In the genomic region with DNA sequence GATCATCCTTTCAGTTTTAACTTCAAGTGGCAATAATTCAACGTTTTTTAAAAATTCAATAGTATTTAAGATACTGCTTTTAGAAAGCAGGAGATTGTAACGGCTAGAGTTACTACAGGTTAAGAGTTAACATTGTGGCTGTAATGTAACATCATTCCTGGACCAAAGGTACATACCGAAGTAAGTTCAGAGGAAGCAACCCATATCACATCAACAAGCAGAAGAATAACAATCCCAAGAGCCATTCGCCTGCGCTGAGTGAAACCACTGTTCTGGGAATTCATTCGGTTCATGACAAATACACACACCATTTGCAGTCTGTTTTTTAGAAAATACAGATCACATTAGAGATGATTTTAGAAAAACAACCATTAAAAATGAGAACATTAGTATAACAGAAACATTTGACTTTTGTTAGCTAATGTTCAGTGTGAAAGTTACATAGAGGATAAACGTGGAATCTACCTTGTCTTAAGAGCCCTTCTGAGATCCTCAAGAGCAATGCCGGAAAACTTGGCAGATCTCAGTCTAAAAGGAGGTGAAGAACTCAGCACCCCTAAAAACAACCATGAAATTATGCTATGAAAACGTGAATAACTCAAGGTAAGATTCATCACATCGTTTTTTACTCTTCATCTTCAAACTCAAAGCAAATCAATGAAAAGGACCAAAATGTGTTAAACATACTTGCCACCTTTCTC, we compare ENCODE assay signal across 8 cellular contexts. TPM values are rescaled to one million over a fixed set of nuclear protein-coding genes. Genes with fewer than 3 reads are reported as not detected.
DNase-seq lines count a peak whose midpoint lies in the region; ATAC-seq, FAIRE-seq and TF ChIP-seq lines count a peak whose summit lies in the region.

No MANE protein-coding gene starts in this region.

- H2AK9ac ChIP-seq in IMR-90 (replicated peaks; ENCODE audit: low read depth, low read length, poor library complexity) = no peak overlapping the region

- WGBS in IMR-90 (ENCODE audit: extremely low coverage in 2 of 2, insufficient read length in 1 of 2), 2 experiments = no CpG with 5 or more reads among the region's 10 CpGs

- intact Hi-C loops in IMR-90 (cut with micrococcal nuclease) = loop anchor here (10.0 kb wide), 1 partner anchor 800 kb away; no protein-coding TSS in a partner anchor

- no peak overlapping the region for H2AK5ac ChIP-seq in IMR-90 (ENCODE audit: low read depth, low read length)

- H3K4me2 ChIP-seq in IMR-90 (ENCODE audit: low read depth, low read length) = peak overlapping the region; percentile 90

- ATAC-seq in CD4-positive, CD25-positive, alpha-beta regulatory T cell (ENCODE audit: low read depth in 2 of 2) = no peak
- no peak for ATAC-seq in IMR-90 (ENCODE audit: low read depth)

- TF ChIP-seq RAD21 in IMR-90 (IDR thresholded peaks at IDR 0.05; ENCODE audit: low read length) = 0 out of 2 replicates have a peak, but pooled peaks have one; percentile 1

- no peak overlapping the region for H3K18ac ChIP-seq in IMR-90 (ENCODE audit: low read depth, low read length)

- TSS peak; percentile 43 for BruUV-seq in IMR-90 (replicated peaks; lab: Mats Ljungman, UMichigan)

- peak overlapping the region; percentile 95 for H2BK5ac ChIP-seq in IMR-90 (ENCODE audit: low read depth, low read length, poor library complexity, severe bottlenecking)

- peak overlapping the region; percentile 80 to 94 (median 91) for H3K27ac Mint-ChIP-seq in CD4-positive, CD25-positive, alpha-beta regulatory T cell

- H3K4me1 Mint-ChIP-seq in CD4-positive, CD25-positive, alpha-beta regulatory T cell = peaks cover 15 to 44% (median 28%) of the 10 kb centered on the region in 4 donors

- no peaks in the 10 kb centered on the region; the same call in 1 of the 2 replicates for H3K9me1 ChIP-seq in IMR-90 (ENCODE audit: insufficient read depth, low read length)

- H3K36me3 ChIP-seq in CD4-positive, CD25-positive, alpha-beta regulatory T cell (ENCODE audit: control insufficient read depth, insufficient read depth, low read length) = peaks cover 11% of the 10 kb centered on the region
- peaks cover 7% of the 10 kb centered on the region for H3K36me3 ChIP-seq in IMR-90 (ENCODE audit: control insufficient read depth, insufficient read depth, low read length)
- peaks cover 4% of the 10 kb centered on the region for H3K36me3 ChIP-seq in bronchial epithelial cell (ENCODE audit: control insufficient read depth, insufficient read depth, low read length)

- H3K56ac ChIP-seq in IMR-90 (ENCODE audit: extremely low read depth, insufficient read depth, low read length) = peak overlapping the region; percentile 36; the same call in 1 of the 2 replicates

- no peaks in the 10 kb centered on the region for H3K27me3 ChIP-seq in CD4-positive, CD25-positive, alpha-beta regulatory T cell (ENCODE audit: control insufficient read depth, insufficient read depth, low read length)
- H3K27me3 ChIP-seq in IMR-90 (ENCODE audit: control insufficient read depth, insufficient read depth, low read length) (no peaks in the 10 kb centered on the region), bronchial epithelial cell (ENCODE audit: control insufficient read depth, insufficient read depth, low read length) (no peaks in the 10 kb centered on the region), mononuclear cell (ENCODE audit: insufficient read depth, low read length) (no peaks in the 10 kb centered on the region)

- no peak overlapping the region for H2BK20ac ChIP-seq in IMR-90 (ENCODE audit: low read depth, low read length)

- TF ChIP-seq CTCF in IMR-90 (conservative IDR thresholded peaks at IDR 0.05; ENCODE audit: low read depth, low read length) = no peak
- no peak for TF ChIP-seq CTCF in bronchial epithelial cell (IDR thresholded peaks at IDR 0.05; ENCODE audit: insufficient read depth, low read length, severe bottlenecking)
- no peak for TF ChIP-seq CTCF in GM10248 (IDR thresholded peaks at IDR 0.05; ENCODE audit: control extremely low read depth, extremely low read depth, low read depth, missing control alignments)

- no peak for FAIRE-seq in bronchial epithelial cell (lab: Jason Lieb, UNC)

- POLR2A ChIA-PET in IMR-90 (lab: Charles Lee; ENCODE audit: unreplicated experiment) (no interaction called here), GM10248 (lab: Yijun Ruan, JAX) (no interaction called here)

- peaks cover 12% of the 10 kb centered on the region for H3K36me3 Mint-ChIP-seq in CD4-positive, CD25-positive, alpha-beta regulatory T cell

- dilution Hi-C loops in IMR-90 (cut with HindIII; ENCODE audit: low sequenced_read_pairs, unreplicated experiment) = no loop called here

- H3K4me3 ChIP-seq in CD4-positive, CD25-positive, alpha-beta regulatory T cell (ENCODE audit: low read depth, low read length) = peak overlapping the region; percentile 92
- peak overlapping the region; percentile 87 for H3K4me3 ChIP-seq in IMR-90 (ENCODE audit: insufficient read depth, low read depth, low read length)
- H3K4me3 ChIP-seq in bronchial epithelial cell (ENCODE audit: low read depth, low read length) = peak overlapping the region; percentile 80
- peak overlapping the region; percentile 88 for H3K4me3 ChIP-seq in mononuclear cell (ENCODE audit: low read length)

- no peak overlapping the region for H2BK120ac ChIP-seq in IMR-90 (ENCODE audit: low read depth, low read length)

- H3K4ac ChIP-seq in IMR-90 (ENCODE audit: low read depth, low read length) = peak overlapping the region; percentile 1; the same call in 1 of the 2 replicates

- no peak overlapping the region for H2BK15ac ChIP-seq in IMR-90 (ENCODE audit: low read depth, low read length)

- H4K5ac ChIP-seq in IMR-90 (ENCODE audit: low read depth, low read length) = no peak overlapping the region

- H3K9me3 ChIP-seq in CD4-positive, CD25-positive, alpha-beta regulatory T cell (ENCODE audit: control insufficient read depth in 2 of 2, low read length in 2 of 2) = no peaks in the 10 kb centered on the region
- H3K9me3 ChIP-seq in IMR-90 (ENCODE audit: control insufficient read depth, insufficient read depth, low read length) (no peaks in the 10 kb centered on the region), mononuclear cell (ENCODE audit: low read depth, low read length) (no peaks in the 10 kb centered on the region)

- H3K4me1 ChIP-seq in CD4-positive, CD25-positive, alpha-beta regulatory T cell (ENCODE audit: control insufficient read depth, insufficient read depth, low read length, poor library complexity, severe bottlenecking) = peaks cover 13% of the 10 kb centered on the region
- 0 out of 2 replicates have a peak, but pooled peaks cover under 1% of the 10 kb centered on the region for H3K4me1 ChIP-seq in IMR-90 (ENCODE audit: control insufficient read depth, insufficient read depth, low read length)
- peaks cover 17% of the 10 kb centered on the region for H3K4me1 ChIP-seq in mononuclear cell (ENCODE audit: insufficient read depth, low read length)

- in situ Hi-C loops in IMR-90 (cut with MboI; ENCODE audit: low sequenced_read_pairs) = loop anchor here (5.0 kb wide), 1 partner anchor 132 kb away; no protein-coding TSS in a partner anchor

- no peak overlapping the region for H4K91ac ChIP-seq in IMR-90 (ENCODE audit: insufficient read depth, low read depth, low read length)

- no peaks in the 10 kb centered on the region for H3K9me3 Mint-ChIP-seq in CD4-positive, CD25-positive, alpha-beta regulatory T cell

- peak overlapping the region; percentile 90 for H3K23ac ChIP-seq in IMR-90 (ENCODE audit: low read depth, low read length)

- peak overlapping the region; percentile 93 to 96 (median 94) for H3K4me3 Mint-ChIP-seq in CD4-positive, CD25-positive, alpha-beta regulatory T cell

- peaks cover 12% of the 10 kb centered on the region for H3K27me3 Mint-ChIP-seq in CD4-positive, CD25-positive, alpha-beta regulatory T cell

- TF ChIP-seq POLR2A in IMR-90 (IDR thresholded peaks at IDR 0.05; ENCODE audit: low read depth, low read length) = no peak

- H4K8ac ChIP-seq in IMR-90 (ENCODE audit: low read depth in 2 of 2, low read length in 2 of 2) = no peak overlapping the region

- peaks cover 20% of the 10 kb centered on the region; the same call in 1 of the 2 replicates for H4K20me1 ChIP-seq in IMR-90 (ENCODE audit: insufficient read depth, low read length)

- CTCF ChIA-PET in IMR-90 (lab: Yijun Ruan, JAX) (no interaction called here), GM10248 (lab: Yijun Ruan, JAX) (interaction anchor here (1.2 to 2.0 kb wide), 4 partner anchors 15 to 133 kb away, joined by 3 to 8 read pairs (median 6); no protein-coding TSS in a partner anchor)

- H3K9ac ChIP-seq in IMR-90 (ENCODE audit: low read depth, low read length) = peak overlapping the region; percentile 96

- peak in 1 of 3 donors; percentile 9 for DNase-seq in CD4-positive, CD25-positive, alpha-beta regulatory T cell
- DNase-seq in IMR-90 (no peak), bronchial epithelial cell (ENCODE audit: low read depth) (peak; percentile 25), midbrain (lab: John Stamatoyannopoulos, UW) (no peak), GM10248 (ENCODE audit: extremely low spot score) (no peak), cerebellar nuclear complex (lab: John Stamatoyannopoulos, UW) (no peak), GM19238 (ENCODE audit: insufficient read length, low spot score) (no peak)

- H3K14ac ChIP-seq in IMR-90 (replicated peaks; ENCODE audit: low read depth, low read length) = peak overlapping the region; percentile 84

- H2AFZ ChIP-seq in IMR-90 (replicated peaks; ENCODE audit: low read length, poor library complexity) = no peak overlapping the region

- H3K79me1 ChIP-seq in IMR-90 (ENCODE audit: low read depth in 1 of 2, low read length in 2 of 2) = peaks cover 13 to 45% of the 10 kb centered on the region in 2 experiments

- H3K27ac ChIP-seq in CD4-positive, CD25-positive, alpha-beta regulatory T cell (ENCODE audit: insufficient read depth, low read length, poor library complexity, severe bottlenecking) = no peak overlapping the region
- H3K27ac ChIP-seq in IMR-90 (ENCODE audit: insufficient read depth, low read length) = peak overlapping the region; percentile 91

TF ChIP-seq in IMR-90, 13 proteins besides CTCF, POLR2A, EP300 and RAD21 (continues in another document):
- no peak for TF ChIP-seq USF2 (IDR thresholded peaks at IDR 0.05; ENCODE audit: low read depth, low read length)
- TF ChIP-seq FOS (IDR thresholded peaks at IDR 0.05; ENCODE audit: low read depth, low read length) = no peak
- no peak for TF ChIP-seq RCOR1 (IDR thresholded peaks at IDR 0.05; ENCODE audit: insufficient replicate concordance, low read length)

RNA-seq across cellular contexts. Expression of gene SLC35F5, which starts 1.3 kb away (rescaled TPM):
- total RNA-seq in CD4-positive, CD25-positive, alpha-beta regulatory T cell = 31.6 TPM
- 1 to 10 TPM; 3.5 to 7.3 (median 5.2) TPM for polyA plus RNA-seq in CD4-positive, CD25-positive, alpha-beta regulatory T cell
- total RNA-seq in IMR-90 (2012; rRNA removed) (93.4 and 106 TPM in 2 replicates), bronchial epithelial cell (112 and 130 TPM in 2 replicates), mononuclear cell (37.8 TPM)
- 22.6 and 30.5 TPM in 2 replicates for polyA plus RNA-seq in IMR-90 (2012; rRNA removed)
- 12.8 and 14.6 TPM in 2 replicates for polyA plus RNA-seq in IMR-90 (2012; cell fraction: cytosol; rRNA removed)
- 10.0 and 41.8 TPM in 2 replicates for polyA plus RNA-seq in IMR-90 (2012; cell fraction: nucleus; rRNA removed; ENCODE audit: low replicate concordance)
